In genomic region chr7:137135654-137136350, GRCh38 we compare ENCODE assay signal across 18 cellular contexts.
"Had no signal": no experiment of that assay in that cellular context is flagged by ENCODE, and none has a peak within 500 bp of the region (broad histone marks: within the 10 kb centered on the region; RNA-seq: fewer than 3 reads in every experiment).

No MANE protein-coding gene starts in this region.

- ATAC-seq: activated CD8-positive, alpha-beta T cell treated with anti-CD3 and anti-CD28 coated beads, Interleukin-2, amount 10 ng/mL, durations not matched to agents 7 days and 5 days; body of pancreas; effector memory CD8-positive, alpha-beta T cell; foreskin keratinocyte; left lung; stimulated activated naive CD8-positive, alpha-beta T cell treated with anti-CD3 and anti-CD28 coated beads, Interleukin-15, amount 100 ng/mL, for 72 hours; T-cell; WTC11 had no signal

- H3K4me3 Mint-ChIP-seq: activated CD8-positive, alpha-beta T cell treated with anti-CD3 and anti-CD28 coated beads, Interleukin-2, amount 10 ng/mL, durations not matched to agents 7 days and 5 days; activated naive CD8-positive, alpha-beta T cell treated with anti-CD3 and anti-CD28 coated beads, Interleukin-2, amount 10 ng/mL, durations not matched to agents 7 days and 5 days; dendritic cell treated with granulocyte-macrophage colony-stimulating factor and Interleukin-4, amounts not matched to agents 40 ng/mL and 50 ng/mL, for 4 days; effector memory CD8-positive, alpha-beta T cell; memory B cell; nephron progenitor cell; stimulated activated naive CD8-positive, alpha-beta T cell treated with anti-CD3 and anti-CD28 coated beads, Interleukin-15, amount 100 ng/mL, for 72 hours; T-cell; WTC11 had no signal

- DNase-seq: activated CD4-positive, alpha-beta T cell treated with anti-CD3 and anti-CD28 coated beads for 48 hours; activated CD8-positive, alpha-beta memory T cell treated with anti-CD3 and anti-CD28 coated beads, Interleukin-2, amount 50 U/mL, for 48 hours; activated CD8-positive, alpha-beta T cell treated with anti-CD3 and anti-CD28 coated beads, Interleukin-2, amount 10 ng/mL, durations not matched to agents 7 days and 5 days; activated naive CD8-positive, alpha-beta T cell treated with anti-CD3 and anti-CD28 coated beads, Interleukin-2, amount 10 ng/mL, durations not matched to agents 7 days and 5 days; body of pancreas; central memory CD4-positive, alpha-beta T cell; effector memory CD8-positive, alpha-beta T cell; foreskin keratinocyte; head of caudate nucleus; left lung; nephron progenitor cell; stimulated activated CD4-positive, alpha-beta T cell treated with anti-CD3 and anti-CD28 coated beads, Interleukin-4, amount 100 ng/mL, for 1 hour; stimulated activated naive CD8-positive, alpha-beta T cell treated with anti-CD3 and anti-CD28 coated beads, Interleukin-15, amount 100 ng/mL, for 72 hours; T-cell; testis had no signal

- H3K9me3 Mint-ChIP-seq: WTC11 had no signal

- H3K36me3 Mint-ChIP-seq: activated naive CD8-positive, alpha-beta T cell treated with anti-CD3 and anti-CD28 coated beads, Interleukin-2, amount 10 ng/mL, durations not matched to agents 7 days and 5 days; memory B cell; T-cell had no signal

- H3K4me1 Mint-ChIP-seq: activated naive CD8-positive, alpha-beta T cell treated with anti-CD3 and anti-CD28 coated beads, Interleukin-2, amount 10 ng/mL, durations not matched to agents 7 days and 5 days; memory B cell; nephron progenitor cell; stimulated activated naive CD8-positive, alpha-beta T cell treated with anti-CD3 and anti-CD28 coated beads, Interleukin-15, amount 100 ng/mL, for 72 hours; T-cell; WTC11 had no signal

- H3K27ac Mint-ChIP-seq: activated CD8-positive, alpha-beta T cell treated with anti-CD3 and anti-CD28 coated beads, Interleukin-2, amount 10 ng/mL, durations not matched to agents 7 days and 5 days; activated naive CD8-positive, alpha-beta T cell treated with anti-CD3 and anti-CD28 coated beads, Interleukin-2, amount 10 ng/mL, durations not matched to agents 7 days and 5 days; dendritic cell treated with granulocyte-macrophage colony-stimulating factor and Interleukin-4, amounts not matched to agents 40 ng/mL and 50 ng/mL, for 4 days; effector memory CD8-positive, alpha-beta T cell; memory B cell; nephron progenitor cell; stimulated activated naive CD8-positive, alpha-beta T cell treated with anti-CD3 and anti-CD28 coated beads, Interleukin-15, amount 100 ng/mL, for 72 hours; T-cell; WTC11 had no signal

- H3K27me3 Mint-ChIP-seq: activated naive CD8-positive, alpha-beta T cell treated with anti-CD3 and anti-CD28 coated beads, Interleukin-2, amount 10 ng/mL, durations not matched to agents 7 days and 5 days; dendritic cell treated with granulocyte-macrophage colony-stimulating factor and Interleukin-4, amounts not matched to agents 40 ng/mL and 50 ng/mL, for 4 days; effector memory CD8-positive, alpha-beta T cell; memory B cell; stimulated activated naive CD8-positive, alpha-beta T cell treated with anti-CD3 and anti-CD28 coated beads, Interleukin-15, amount 100 ng/mL, for 72 hours; T-cell had no signal
